ENCODE assay signal across 12 cellular contexts in the genomic region with DNA sequence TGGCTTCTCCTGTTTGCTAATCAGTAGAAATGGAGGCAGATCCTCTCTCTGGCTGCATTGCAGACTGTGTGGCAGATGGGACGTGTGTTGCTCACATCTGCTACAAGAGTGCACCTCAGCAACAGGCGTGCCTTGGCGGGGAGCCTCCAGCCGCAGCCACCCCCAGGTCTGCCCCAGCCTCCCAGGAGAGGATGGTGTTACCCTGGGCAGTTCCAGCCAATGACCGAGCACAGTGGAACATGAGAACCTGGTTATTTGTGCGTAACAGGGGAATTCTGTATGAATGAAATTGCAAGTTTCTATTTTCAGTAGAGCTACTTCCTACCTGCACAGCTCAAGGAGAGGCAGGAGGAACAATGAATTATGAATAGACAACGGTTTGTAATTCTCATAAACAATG.
DNase-seq lines count a peak whose midpoint lies in the region; ATAC-seq, FAIRE-seq and TF ChIP-seq lines count a peak whose summit lies in the region.
"Had no signal": no experiment of that assay in that cellular context is flagged by ENCODE, and none has a peak within 500 bp of the region (broad histone marks: within the 10 kb centered on the region; RNA-seq: fewer than 3 reads in every experiment).

No MANE protein-coding gene starts in this region.

- ATAC-seq in GM18870 (IDR thresholded peaks at IDR 0.05; ENCODE audit: unreplicated experiment) (peak; percentile 93), GM21576 (IDR thresholded peaks at IDR 0.05; ENCODE audit: unreplicated experiment) (peak; percentile 86), HG03135 (IDR thresholded peaks at IDR 0.05; ENCODE audit: unreplicated experiment) (peak; percentile 78)
- ATAC-seq: Right ventricle myocardium inferior had no signal

- no peak overlapping the region for H3K4me3 ChIP-seq in fibroblast of mammary gland (ENCODE audit: control insufficient read depth, low read depth, low read length)

- FAIRE-seq in urothelium cell line (lab: Jason Lieb, UNC): no peak
- FAIRE-seq: endometrium had no signal

- DNase-seq in fibroblast of mammary gland (ENCODE audit: low read depth) (peak; percentile 0), NCI-H446 treated with DMSO at 0.1 percent for 48 hours (lab: John Stamatoyannopoulos, UW) (no peak), NCI-H1105 (lab: John Stamatoyannopoulos, UW) (no peak), hepatic stellate cell (ENCODE audit: low spot score) (no peak), urothelium cell line (ENCODE audit: low spot score) (no peak)
- DNase-seq: activated CD4-positive, alpha-beta T cell treated with anti-CD3 and anti-CD28 coated beads, Interleukin-2, amount 50 U/mL, for 1 hour; stimulated activated CD4-positive, alpha-beta T cell treated with anti-CD3 and anti-CD28 coated beads, Interleukin-1b, Interleukin-23, amount 100 ng/mL, for 48 hours had no signal

- TF ChIP-seq CTCF in fibroblast of mammary gland (conservative IDR thresholded peaks at IDR 0.05; ENCODE audit: control insufficient read depth, insufficient read depth, low read depth, low read length): no peak
